21 cellular contexts compared by ENCODE assay signal in the genomic region with DNA sequence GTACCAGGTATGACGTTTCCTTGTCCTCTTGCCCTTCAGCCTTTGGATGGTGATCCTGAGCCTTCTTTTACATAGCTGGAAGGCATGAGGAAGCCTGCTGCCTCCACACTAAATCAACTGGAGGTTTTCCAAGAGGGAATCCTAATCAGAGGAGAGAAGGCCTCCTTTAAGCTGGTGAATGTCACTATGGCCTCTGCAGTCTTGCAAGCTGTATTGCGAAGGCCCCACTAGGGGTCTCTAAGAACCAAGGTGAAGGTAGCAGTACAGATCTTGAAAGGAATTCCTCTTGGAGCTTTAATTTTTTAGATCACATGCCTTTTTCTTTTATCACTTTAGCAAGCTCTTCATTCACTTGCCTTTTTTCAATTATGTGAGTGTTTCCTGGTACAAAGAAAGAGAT.
A peak's percentile ranks its signal among the peaks of the same experiment; 100 is the strongest.
DNase-seq lines count a peak whose midpoint lies in the region; ATAC-seq and TF ChIP-seq lines count a peak whose summit lies in the region.
"Had no signal": no experiment of that assay in that cellular context is flagged by ENCODE, and none has a peak within 500 bp of the region (broad histone marks: within the 10 kb centered on the region; RNA-seq: fewer than 3 reads in every experiment).

No MANE protein-coding gene starts in this region.

- no peak overlapping the region for H2AK5ac ChIP-seq in neuronal stem cell (ENCODE audit: low read depth, low read length)

- no peaks in the 10 kb centered on the region for H3K9me3 ChIP-seq in right cardiac atrium (ENCODE audit: control insufficient read depth, low read length)
- no peaks in the 10 kb centered on the region for H3K9me3 ChIP-seq in heart right ventricle
- no peaks in the 10 kb centered on the region for H3K9me3 ChIP-seq in PC-3 (ENCODE audit: low read length)
- no peaks in the 10 kb centered on the region for H3K9me3 ChIP-seq in neuronal stem cell (replicated peaks in 1 of 2; ENCODE audit: control insufficient read depth in 2 of 2, insufficient read depth in 1 of 2, low read depth in 1 of 2, low read length in 2 of 2)
- H3K9me3 ChIP-seq: adrenal gland, left lung, thoracic aorta had no signal

- peak overlapping the region; percentile 9 for H3K27ac ChIP-seq in right cardiac atrium (ENCODE audit: low read length)
- peak overlapping the region in 1 of 10 donors; percentile 38 for H3K27ac ChIP-seq in heart right ventricle
- H3K27ac ChIP-seq in PC-3 (ENCODE audit: low read length), result no peak overlapping the region
- no peak overlapping the region for H3K27ac ChIP-seq in neuronal stem cell (replicated peaks; ENCODE audit: low read length)
- H3K27ac ChIP-seq: adrenal gland, left lung, thoracic aorta had no signal

- intact Hi-C loops in right cardiac atrium (cut with DNase I), result no loop called here
- intact Hi-C loops in heart right ventricle (cut with DNase I), result loop anchor here in 4 of 10 donors (5.0 to 10.0 kb wide), 5 partner anchors 37 to 504 kb away; a partner anchor contains a TSS
- intact Hi-C loops in PC-3 (cut with micrococcal nuclease), result no loop called here

- H3K4me3 ChIP-seq in right cardiac atrium (ENCODE audit: low read length), result no peak overlapping the region
- H3K4me3 ChIP-seq in heart right ventricle, result no peak overlapping the region
- no peak overlapping the region for H3K4me3 ChIP-seq in PC-3 (ENCODE audit: low read length)
- no peak overlapping the region for H3K4me3 ChIP-seq in neuronal stem cell (ENCODE audit: low read length in 2 of 2)
- H3K4me3 ChIP-seq: adrenal gland, left lung, thoracic aorta had no signal

- POLR2A ChIA-PET in PC-3 (lab: Charles Lee; ENCODE audit: unreplicated experiment), result interaction anchor here (0.6 kb wide), 1 partner anchor 363 kb away, joined by 17 read pairs; no protein-coding TSS in a partner anchor

- DNase-seq in right cardiac atrium (no peak), heart right ventricle (no peak), PC-3 (no peak), endothelial cell (ENCODE audit: low spot score) (peak; percentile 17), activated T-cell treated with anti-CD3 and anti-CD28 coated beads for 4 hours (no peak), neuronal stem cell (ENCODE audit: low spot score) (no peak), cortex of kidney (lab: John Stamatoyannopoulos, UW) (no peak)
- peak in 1 of 2 donors; percentile 34 for DNase-seq in stimulated activated effector memory CD8-positive, alpha-beta T cell treated with anti-CD3 and anti-CD28 coated beads, Interleukin-12 subunit alpha, Interleukin-12 subunit beta, amount 100 ng/mL, for 72 hours (ENCODE audit: low spot score in 2 of 2)
- DNase-seq: activated CD4-positive, alpha-beta T cell treated with anti-CD3 and anti-CD28 coated beads, Interleukin-2, amount 10 ng/mL, durations not matched to agents 24 days and 14 days; activated effector memory CD4-positive, alpha-beta T cell treated with anti-CD3 and anti-CD28 coated beads, Interleukin-2, amount 50 U/mL, for 16 hours; adrenal gland; CD4-positive, alpha-beta memory T cell; central memory CD4-positive, alpha-beta T cell; effector CD4-positive, alpha-beta T cell; EL; left lung; NCI-H1417 treated with DMSO at 0.1 percent for 48 hours; NCI-H226; nucleus accumbens; retina had no signal

- H2BK120ac ChIP-seq in neuronal stem cell (ENCODE audit: low read depth, low read length), result no peak overlapping the region

- H3K9me2 ChIP-seq in PC-3 (replicated peaks; ENCODE audit: low read length), result no peaks in the 10 kb centered on the region

- H3K36me3 ChIP-seq in heart right ventricle (peaks cover 0 to 98% (median 43%) of the 10 kb centered on the region in 9 donors), PC-3 (ENCODE audit: low read depth, low read length) (peaks cover 46% of the 10 kb centered on the region), neuronal stem cell (replicated peaks in 1 of 2; ENCODE audit: control insufficient read depth in 2 of 2, insufficient read depth in 2 of 2, low read length in 2 of 2) (peaks cover 11 to 94% of the 10 kb centered on the region in 2 donors)

- H3K18ac ChIP-seq in neuronal stem cell (ENCODE audit: low read length), result no peak overlapping the region

- TSS peak; percentile 3 for BruUV-seq in PC-3 (replicated peaks; lab: Mats Ljungman, UMichigan)

- CTCF ChIA-PET in PC-3 (lab: Charles Lee), result no interaction called here

- H3K4me2 ChIP-seq in PC-3 (ENCODE audit: low read length) (no peak overlapping the region), neuronal stem cell (ENCODE audit: insufficient read depth, low read length, poor library complexity, severe bottlenecking) (no peak overlapping the region)

- H3K4me1 ChIP-seq in right cardiac atrium (ENCODE audit: control insufficient read depth, insufficient read depth, low read length) (peaks cover 3% of the 10 kb centered on the region), heart right ventricle (peaks cover 0 to 32% (median 14%) of the 10 kb centered on the region in 9 donors), PC-3 (ENCODE audit: insufficient read depth, low read length) (no peaks in the 10 kb centered on the region), neuronal stem cell (ENCODE audit: control insufficient read depth in 2 of 2, insufficient read depth in 1 of 2, low read depth in 1 of 2, low read length in 2 of 2) (peaks cover 0 to 2% of the 10 kb centered on the region in 2 donors)

- no peak overlapping the region for H3K4me3 Mint-ChIP-seq in endothelial cell (ENCODE audit: unreplicated experiment)
- H3K4me3 Mint-ChIP-seq in stimulated activated effector memory CD8-positive, alpha-beta T cell treated with anti-CD3 and anti-CD28 coated beads, Interleukin-12 subunit alpha, Interleukin-12 subunit beta, amount 100 ng/mL, for 72 hours, result no peak overlapping the region
- H3K4me3 Mint-ChIP-seq: activated CD4-positive, alpha-beta T cell treated with anti-CD3 and anti-CD28 coated beads, Interleukin-2, amount 10 ng/mL, durations not matched to agents 24 days and 14 days; CD4-positive, alpha-beta memory T cell had no signal

- peaks cover 58% of the 10 kb centered on the region for H3K36me3 Mint-ChIP-seq in endothelial cell (ENCODE audit: low read depth, unreplicated experiment)
- H3K36me3 Mint-ChIP-seq in stimulated activated effector memory CD8-positive, alpha-beta T cell treated with anti-CD3 and anti-CD28 coated beads, Interleukin-12 subunit alpha, Interleukin-12 subunit beta, amount 100 ng/mL, for 72 hours, result peaks cover 58% of the 10 kb centered on the region

- no peak overlapping the region for H2BK12ac ChIP-seq in neuronal stem cell (ENCODE audit: low read length)

- TF ChIP-seq CTCF in heart right ventricle (IDR thresholded peaks at IDR 0.05), result no peak
- 0 out of 2 replicates have a peak, but pooled peaks have one; percentile 30 for TF ChIP-seq CTCF in PC-3 (conservative IDR thresholded peaks at IDR 0.05; ENCODE audit: low read depth, low read length)
- TF ChIP-seq CTCF in endothelial cell (IDR thresholded peaks at IDR 0.05; ENCODE audit: unreplicated experiment), result no peak

- H2BK5ac ChIP-seq in neuronal stem cell (ENCODE audit: low read length), result no peak overlapping the region

- H3K27ac Mint-ChIP-seq in endothelial cell (ENCODE audit: unreplicated experiment), result no peak overlapping the region
- peak overlapping the region; percentile 18 for H3K27ac Mint-ChIP-seq in stimulated activated effector memory CD8-positive, alpha-beta T cell treated with anti-CD3 and anti-CD28 coated beads, Interleukin-12 subunit alpha, Interleukin-12 subunit beta, amount 100 ng/mL, for 72 hours
- H3K27ac Mint-ChIP-seq: activated CD4-positive, alpha-beta T cell treated with anti-CD3 and anti-CD28 coated beads, Interleukin-2, amount 10 ng/mL, durations not matched to agents 24 days and 14 days had no signal

- no peak overlapping the region for H3K9ac ChIP-seq in PC-3 (ENCODE audit: low read length)
- H3K9ac ChIP-seq in neuronal stem cell (ENCODE audit: low read depth, low read length, poor library complexity), result no peak overlapping the region

- no peak overlapping the region for H4K8ac ChIP-seq in neuronal stem cell (ENCODE audit: low read depth, low read length)

- ATAC-seq in right cardiac atrium, result no peak
- no peak for ATAC-seq in heart right ventricle
- ATAC-seq in PC-3, result no peak
- no peak for ATAC-seq in stimulated activated effector memory CD8-positive, alpha-beta T cell treated with anti-CD3 and anti-CD28 coated beads, Interleukin-12 subunit alpha, Interleukin-12 subunit beta, amount 100 ng/mL, for 72 hours
- ATAC-seq: left lung had no signal

- H3K4ac ChIP-seq in neuronal stem cell (ENCODE audit: low read length), result no peak overlapping the region

- no peak overlapping the region for H2BK15ac ChIP-seq in neuronal stem cell (ENCODE audit: low read length)

- no peaks in the 10 kb centered on the region for H3K9me3 Mint-ChIP-seq in endothelial cell (ENCODE audit: unreplicated experiment)
- no peaks in the 10 kb centered on the region for H3K9me3 Mint-ChIP-seq in stimulated activated effector memory CD8-positive, alpha-beta T cell treated with anti-CD3 and anti-CD28 coated beads, Interleukin-12 subunit alpha, Interleukin-12 subunit beta, amount 100 ng/mL, for 72 hours
- H3K9me3 Mint-ChIP-seq: activated CD4-positive, alpha-beta T cell treated with anti-CD3 and anti-CD28 coated beads, Interleukin-2, amount 10 ng/mL, durations not matched to agents 24 days and 14 days; CD4-positive, alpha-beta memory T cell had no signal

- H4K20me1 ChIP-seq in PC-3 (ENCODE audit: low read length), result no peaks in the 10 kb centered on the region; the same call in 1 of the 2 replicates

- H3K23ac ChIP-seq in neuronal stem cell (ENCODE audit: low read depth, low read length, poor library complexity), result no peak overlapping the region

- peaks cover 6% of the 10 kb centered on the region for H3K4me1 Mint-ChIP-seq in endothelial cell (ENCODE audit: unreplicated experiment)
- H3K4me1 Mint-ChIP-seq in stimulated activated effector memory CD8-positive, alpha-beta T cell treated with anti-CD3 and anti-CD28 coated beads, Interleukin-12 subunit alpha, Interleukin-12 subunit beta, amount 100 ng/mL, for 72 hours, result peaks cover 7% of the 10 kb centered on the region

- H4K91ac ChIP-seq in neuronal stem cell (ENCODE audit: low read depth, low read length, poor library complexity), result no peak overlapping the region

- H2AFZ ChIP-seq in PC-3 (ENCODE audit: low read length) (no peak overlapping the region), neuronal stem cell (ENCODE audit: low read length) (no peak overlapping the region)

- H3K79me1 ChIP-seq in neuronal stem cell (ENCODE audit: low read depth, low read length), result no peaks in the 10 kb centered on the region

- no peak overlapping the region for H3K14ac ChIP-seq in neuronal stem cell (ENCODE audit: low read length)

- peaks cover 7% of the 10 kb centered on the region for H3K27me3 Mint-ChIP-seq in endothelial cell (ENCODE audit: unreplicated experiment)
- H3K27me3 Mint-ChIP-seq: activated CD4-positive, alpha-beta T cell treated with anti-CD3 and anti-CD28 coated beads, Interleukin-2, amount 10 ng/mL, durations not matched to agents 24 days and 14 days; CD4-positive, alpha-beta memory T cell had no signal

- H3K79me2 ChIP-seq in PC-3 (ENCODE audit: low read length), result no peaks in the 10 kb centered on the region

- WGBS in right cardiac atrium, result 91% methylated on average over 2 of the region's 2 CpGs
- WGBS in heart right ventricle, 2 donors, result 91 to 94% methylated on average over 2 of the region's 2 CpGs
- WGBS in neuronal stem cell (ENCODE audit: extremely low coverage in 2 of 2, insufficient read length in 2 of 2, insufficient replicate concordance in 1 of 2), 2 donors, result no CpG with 5 or more reads among the region's 2 CpGs

- H3K27me3 ChIP-seq in right cardiac atrium (ENCODE audit: control insufficient read depth, insufficient read depth) (no peaks in the 10 kb centered on the region), heart right ventricle (no peaks in the 10 kb centered on the region), PC-3 (ENCODE audit: low read length) (no peaks in the 10 kb centered on the region), neuronal stem cell (ENCODE audit: control insufficient read depth in 3 of 3, insufficient read depth in 3 of 3, low read depth in 1 of 3, low read length in 3 of 3) (peaks cover 0 to 2% (median 0%) of the 10 kb centered on the region in 3 experiments)
- H3K27me3 ChIP-seq: adrenal gland, left lung had no signal

- no peaks in the 10 kb centered on the region for H3F3A ChIP-seq in PC-3 (ENCODE audit: low read length, unreplicated experiment)
